28 cellular contexts compared by ENCODE assay signal in the genomic region with DNA sequence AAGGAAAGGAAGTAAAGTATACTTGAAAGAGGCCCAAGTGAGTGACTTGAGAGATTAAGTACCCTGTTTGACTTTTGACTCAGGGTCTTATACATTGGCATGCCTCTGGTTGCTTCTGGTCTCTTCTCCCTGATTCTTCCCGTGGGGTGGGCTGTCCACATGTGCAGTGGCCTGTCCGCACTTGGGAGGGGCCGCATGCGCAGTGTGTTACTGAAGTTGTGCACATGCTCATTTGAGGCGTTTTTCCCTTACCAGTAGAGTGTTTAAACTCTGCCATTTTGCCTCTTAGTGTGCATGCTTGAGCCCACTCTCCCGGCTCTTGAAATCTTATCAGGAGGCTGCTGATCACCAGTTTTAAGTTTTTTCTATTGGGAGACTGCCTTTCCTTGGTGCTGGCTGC. TPM values are rescaled to one million over a fixed set of nuclear protein-coding genes. Genes with fewer than 3 reads are reported as not detected.
A peak's percentile ranks its signal among the peaks of the same experiment; 100 is the strongest.
DNase-seq lines count a peak whose midpoint lies in the region; ATAC-seq, FAIRE-seq and TF ChIP-seq lines count a peak whose summit lies in the region.
"Had no signal": no experiment of that assay in that cellular context is flagged by ENCODE, and none has a peak within 500 bp of the region (broad histone marks: within the 10 kb centered on the region; RNA-seq: fewer than 3 reads in every experiment).

No MANE protein-coding gene starts in this region.

- H3F3A ChIP-seq in GM23338 (replicated peaks; ENCODE audit: low read depth) (no peaks in the 10 kb centered on the region), OCI-LY1 (ENCODE audit: insufficient read depth, low read length) (no peaks in the 10 kb centered on the region)

- H3K4me1 ChIP-seq in GM23338 (ENCODE audit: insufficient read depth) (peaks cover 8% of the 10 kb centered on the region; the same call in 1 of the 2 replicates), OCI-LY1 (ENCODE audit: insufficient read depth, low read length, severe bottlenecking) (peaks cover 8% of the 10 kb centered on the region), left lung (peaks cover 0 to 3% of the 10 kb centered on the region in 2 donors), upper lobe of left lung (peaks cover 7 to 14% (median 10%) of the 10 kb centered on the region in 4 donors)

- peaks cover 11% of the 10 kb centered on the region for H3K27me3 Mint-ChIP-seq in GM23338 (ENCODE audit: insufficient read depth, low read depth, poor library complexity)
- H3K27me3 Mint-ChIP-seq: CD4-positive, alpha-beta memory T cell; T-cell had no signal

- no peaks in the 10 kb centered on the region for H3K36me3 Mint-ChIP-seq in GM23338 (ENCODE audit: low read depth)
- H3K36me3 Mint-ChIP-seq: CD4-positive, alpha-beta memory T cell; T-cell had no signal

- TF ChIP-seq CTCF in GM23338 (conservative IDR thresholded peaks at IDR 0.05; ENCODE audit: low read depth in 2 of 2): no peak
- no peak for TF ChIP-seq CTCF in OCI-LY1 (IDR thresholded peaks at IDR 0.05; ENCODE audit: low read length)
- no peak for TF ChIP-seq CTCF in left lung (IDR thresholded peaks at IDR 0.05)
- no peak for TF ChIP-seq CTCF in upper lobe of left lung (IDR thresholded peaks at IDR 0.05)

- H3K4me3 Mint-ChIP-seq in GM23338: no peak overlapping the region
- H3K4me3 Mint-ChIP-seq: T-cell had no signal

- no peak overlapping the region for H3K9ac ChIP-seq in OCI-LY1 (ENCODE audit: low read length)

- H3K9me3 ChIP-seq in OCI-LY1 (ENCODE audit: low read length) (no peaks in the 10 kb centered on the region), left lung (no peaks in the 10 kb centered on the region), upper lobe of left lung (no peaks in the 10 kb centered on the region)
- H3K9me3 ChIP-seq: A549 had no signal

- DNase-seq in GM23338 (ENCODE audit: low spot score): no peak
- peak; percentile 74 to 86 for DNase-seq in left lung
- peak; percentile 46 to 87 for DNase-seq in upper lobe of left lung
- no peak for DNase-seq in H54 (ENCODE audit: insufficient read length, low spot score)
- no peak for DNase-seq in NCI-H187 (lab: John Stamatoyannopoulos, UW)
- DNase-seq in RPMI8226: no peak
- DNase-seq: AML-193; C1 segment of cervical spinal cord; CD4-positive, alpha-beta memory T cell; COR-L47; DMS53; IMR-90; Kasumi-1; MM.1S; NCI-H1092 treated with DMSO at 0.1 percent for 48 hours; NCI-H1436; NCI-H1930; NCI-H2107; NCI-H524; NCI-H774; NK-92 treated with Interleukin-12 subunit alpha and Interleukin-12 subunit beta, amount 100 ng/mL, for 24 hours; SHP77; T-cell had no signal

- no peaks in the 10 kb centered on the region for H3K27me3 ChIP-seq in GM23338 (ENCODE audit: insufficient read depth)
- H3K27me3 ChIP-seq in OCI-LY1 (ENCODE audit: insufficient read depth, low read length): no peaks in the 10 kb centered on the region
- H3K27me3 ChIP-seq in left lung: no peaks in the 10 kb centered on the region
- H3K27me3 ChIP-seq in upper lobe of left lung: no peaks in the 10 kb centered on the region

- peaks cover 10% of the 10 kb centered on the region for H3K4me1 Mint-ChIP-seq in GM23338

- 60 to 64% methylated on average over 6 of the region's 6 CpGs for WGBS in upper lobe of left lung, 2 donors

- intact Hi-C loops in left lung (cut with DNase I): no loop called here

- H2AFZ ChIP-seq in GM23338 (peak overlapping the region; percentile 90), OCI-LY1 (ENCODE audit: low read length) (no peak overlapping the region)

- H3K4me3 ChIP-seq in GM23338: no peak overlapping the region
- H3K4me3 ChIP-seq in OCI-LY1 (ENCODE audit: low read depth, low read length, poor library complexity, severe bottlenecking): no peak overlapping the region
- peak overlapping the region; percentile 8 to 25 for H3K4me3 ChIP-seq in left lung
- H3K4me3 ChIP-seq in upper lobe of left lung: peak overlapping the region in 3 of 4 donors; percentile 21 to 42 (median 37)
- H3K4me3 ChIP-seq: A549 had no signal

- peaks cover 3% of the 10 kb centered on the region; the same call in 1 of the 2 replicates for H3K9me2 ChIP-seq in GM23338 (ENCODE audit: insufficient read depth)
- no peaks in the 10 kb centered on the region for H3K9me2 ChIP-seq in OCI-LY1 (ENCODE audit: low read depth, low read length)

- peak in 1 of 4 donors; percentile 54 for TF ChIP-seq POLR2A in upper lobe of left lung (IDR thresholded peaks at IDR 0.05)
- TF ChIP-seq POLR2A in H54 (IDR thresholded peaks at IDR 0.05; ENCODE audit: low read depth, low read length): no peak

- H4K20me1 ChIP-seq in GM23338 (replicated peaks; ENCODE audit: insufficient read depth): no peaks in the 10 kb centered on the region
- H4K20me1 ChIP-seq in OCI-LY1 (ENCODE audit: insufficient read depth, low read length): no peaks in the 10 kb centered on the region

- H3K27ac Mint-ChIP-seq in GM23338: no peak overlapping the region
- H3K27ac Mint-ChIP-seq: T-cell had no signal

- ATAC-seq in GM23338 (no peak), left lung (peak; percentile 86), upper lobe of left lung (ENCODE audit: low FRiP score in 2 of 2) (peak in 1 of 2 donors; percentile 85)
- ATAC-seq: A549, HCT116, T-cell had no signal

- no peak overlapping the region for H3K4me2 ChIP-seq in GM23338
- H3K4me2 ChIP-seq in OCI-LY1 (ENCODE audit: low read length): peak overlapping the region; percentile 9; the same call in 1 of the 2 replicates
- H3K4me2 ChIP-seq: A549 had no signal

- TF ChIP-seq EP300 in upper lobe of left lung (IDR thresholded peaks at IDR 0.05): no peak

- no peak for FAIRE-seq in H54 (lab: Jason Lieb, UNC)
- FAIRE-seq: A549, H1 had no signal

- no peaks in the 10 kb centered on the region; the same call in 2 of the 3 replicates for H3K9me3 Mint-ChIP-seq in GM23338
- H3K9me3 Mint-ChIP-seq: CD4-positive, alpha-beta memory T cell; T-cell had no signal

- H3K79me2 ChIP-seq in GM23338 (replicated peaks; ENCODE audit: insufficient read depth) (no peaks in the 10 kb centered on the region), OCI-LY1 (ENCODE audit: insufficient read depth, low read length) (no peaks in the 10 kb centered on the region)

- H3K27ac ChIP-seq in GM23338 (ENCODE audit: low read depth) (no peak overlapping the region), OCI-LY1 (ENCODE audit: low read depth, low read length, poor library complexity, severe bottlenecking) (no peak overlapping the region), left lung (peak overlapping the region in 1 of 2 donors; percentile 53), upper lobe of left lung (peak overlapping the region in 3 of 4 donors; percentile 5 to 67 (median 58))
- H3K27ac ChIP-seq: A549, RWPE1 had no signal

- H3K36me3 ChIP-seq in GM23338 (ENCODE audit: insufficient read depth) (no peaks in the 10 kb centered on the region), OCI-LY1 (ENCODE audit: insufficient read depth, low read length) (no peaks in the 10 kb centered on the region), left lung (no peaks in the 10 kb centered on the region), upper lobe of left lung (no peaks in the 10 kb centered on the region)

TF ChIP-seq in GM23338, 12 proteins besides CTCF, POLR2A, EP300 and RAD21 (continues in another document):
- no peak for TF ChIP-seq POLR2AphosphoS5 (IDR thresholded peaks at IDR 0.05; ENCODE audit: low read depth)

RNA-seq across cellular contexts. Expression of a gene that starts 32.1 kb away (rescaled TPM):
- 132 and 134 TPM in 2 replicates for total RNA-seq in GM23338 (2014; rRNA removed; shearing (Covaris generic))
- 35.2 and 42.1 TPM in 2 replicates for polyA plus RNA-seq in GM23338 (2016; fragmentation: Nextera tagmentation; extraction: Ambion mirVana)
- 100 to 1,000 TPM; 160 to 165 TPM for total RNA-seq in left lung
- total RNA-seq in upper lobe of left lung: 100 to 1,000 TPM; 118 to 326 (median 164) TPM

Comparison
In these comparisons a context has a peak if more than half of its experiments do, and no peak if none do; other contexts are left out.
1. DNase-seq: peak in left lung (2 of 2) and upper lobe of left lung (2 of 2); none in GM23338 (single experiment), H54 (single experiment), NCI-H187 (0 of 2) and RPMI8226 (single experiment).
2. H3K27ac ChIP-seq: peak in upper lobe of left lung (3 of 4); none in GM23338 (single experiment) and OCI-LY1 (single experiment).
3. H3K4me3 ChIP-seq: peak in left lung (2 of 2) and upper lobe of left lung (3 of 4); none in GM23338 (single experiment) and OCI-LY1 (single experiment).